In the genomic region with DNA sequence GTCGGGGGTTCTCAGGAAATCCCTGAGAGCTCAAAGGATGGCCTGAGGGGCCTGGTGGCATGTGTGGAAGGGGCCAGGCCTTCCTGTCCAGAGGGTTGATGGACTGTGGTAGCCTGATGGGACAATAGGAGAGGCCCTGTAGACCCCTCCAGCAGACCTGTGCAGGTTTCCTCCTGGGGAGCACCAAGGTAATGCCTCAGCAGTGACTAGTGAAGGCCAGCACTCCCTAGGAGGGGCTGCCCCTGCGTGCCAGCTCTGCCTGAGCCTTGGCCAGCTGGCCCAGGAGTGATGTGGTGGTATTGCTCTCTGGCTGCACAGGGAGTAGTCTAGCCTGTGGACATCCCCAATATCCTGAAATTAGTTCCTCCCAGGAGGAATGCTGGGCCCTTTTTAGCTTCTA, we compare ENCODE assay signal across 27 cellular contexts.
"Had no signal": no experiment of that assay in that cellular context is flagged by ENCODE, and none has a peak within 500 bp of the region (broad histone marks: within the 10 kb centered on the region; RNA-seq: fewer than 3 reads in every experiment).

No MANE protein-coding gene starts in this region.

- FAIRE-seq: bronchial epithelial cell, endometrium, small intestine had no signal

- H3K4me1 ChIP-seq: gastrocnemius medialis had no signal

- H3K27ac ChIP-seq: gastrocnemius medialis, hepatocyte, vagina had no signal

- H3K27me3 ChIP-seq: gastrocnemius medialis, hepatocyte, neutrophil, vagina had no signal

- H3K4me2 ChIP-seq: hepatocyte had no signal

- H3K4me3 ChIP-seq: gastrocnemius medialis, hepatocyte, vagina had no signal

- DNase-seq: activated CD4-positive, alpha-beta T cell treated with anti-CD3 and anti-CD28 coated beads, Interleukin-2, amount 10 ng/mL, durations not matched to agents 7 days and 5 days; activated CD4-positive, CD25-positive, alpha-beta regulatory T cell treated with anti-CD3 and anti-CD28 coated beads, Interleukin-2, amount 50 U/mL, for 72 hours; activated CD8-positive, alpha-beta memory T cell treated with anti-CD3 and anti-CD28 coated beads, Interleukin-2, amount 50 U/mL, for 4 hours; activated gamma-delta T cell treated with Interleukin-2 at 50 U/mL for 16 hours; activated naive CD8-positive, alpha-beta T cell treated with anti-CD3 and anti-CD28 coated beads, Interleukin-2, amount 50 U/mL, for 24 hours; activated T-cell treated with anti-CD3 and anti-CD28 coated beads, Interleukin-2, amount 50 U/mL, for 1 hour; amygdala; dermis blood vessel endothelial cell; effector CD4-positive, alpha-beta T cell; gastrocnemius medialis; islet precursor cell; left cardiac atrium; naive B cell; nephron progenitor cell; small intestine; stimulated activated CD4-positive, alpha-beta T cell treated with anti-CD3 and anti-CD28 coated beads, Interleukin-1b, Interleukin-23, amount 100 ng/mL, for 48 hours; stimulated activated CD4-positive, alpha-beta T cell treated with anti-CD3 and anti-CD28 coated beads, Interleukin-4, amount 100 ng/mL, for 4 hours; stimulated activated CD8-positive, alpha-beta memory T cell treated with anti-CD3 and anti-CD28 coated beads, Interleukin-4, amount 100 ng/mL, for 48 hours; stimulated activated naive B cell treated with anti-CD40 and anti-IgM and Interleukin-4, amounts not matched to agents 10 μg/mL and 1 μg/mL and 100 μg/mL, for 72 hours; T-helper 2 cell had no signal

- H3K9me3 ChIP-seq: gastrocnemius medialis, neutrophil, vagina had no signal

- ATAC-seq: activated naive CD8-positive, alpha-beta T cell treated with anti-CD3 and anti-CD28 coated beads, Interleukin-2, amount 50 U/mL, for 24 hours; activated T-helper 17 cell treated with anti-CD3 and anti-CD28 coated beads, Interleukin-2, amount 50 U/mL, for 72 hours; gastrocnemius medialis; left cardiac atrium; sciatic nerve; stimulated activated naive B cell treated with anti-CD40 and anti-IgM and Interleukin-4, amounts not matched to agents 10 μg/mL and 1 μg/mL and 100 μg/mL, for 72 hours had no signal
